21 cellular contexts compared by ENCODE assay signal in the genomic region with DNA sequence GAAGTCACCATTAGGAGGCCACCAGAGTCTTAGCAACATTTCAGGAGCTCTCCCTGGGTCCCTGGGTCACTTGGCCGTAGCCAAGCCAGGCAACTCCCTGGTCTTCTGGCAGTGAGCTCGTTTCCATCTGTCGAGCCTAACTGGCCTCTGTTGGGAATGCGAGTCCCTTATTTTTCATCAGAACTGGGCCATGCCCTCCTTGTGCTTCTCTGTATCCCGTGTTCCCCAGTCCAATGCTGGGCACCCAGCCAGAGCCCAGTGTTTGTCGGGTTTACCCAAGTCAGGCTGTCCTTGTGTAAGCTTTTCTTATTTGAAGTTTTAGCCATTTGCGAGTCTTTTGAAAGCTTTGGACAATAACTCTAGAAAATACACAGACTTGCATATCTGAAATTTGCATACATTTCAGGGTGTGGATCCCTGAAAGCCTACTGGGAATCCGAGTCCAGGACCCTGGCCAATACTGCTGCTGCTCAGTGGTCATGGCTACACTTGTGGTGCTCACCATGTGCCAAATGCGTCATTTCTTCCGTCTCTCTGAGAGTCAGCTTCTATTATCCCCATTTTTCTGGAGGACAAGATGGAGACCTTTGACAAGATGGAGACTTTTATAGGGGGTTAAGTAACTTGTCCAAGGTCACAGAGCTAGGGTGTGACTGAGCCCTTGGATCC.
DNase-seq lines count a peak whose midpoint lies in the region; ATAC-seq and TF ChIP-seq lines count a peak whose summit lies in the region.
"Had no signal": no experiment of that assay in that cellular context is flagged by ENCODE, and none has a peak within 500 bp of the region (broad histone marks: within the 10 kb centered on the region; RNA-seq: fewer than 3 reads in every experiment).

No MANE protein-coding gene starts in this region.

- H3K4me3 ChIP-seq in IMR-90 (ENCODE audit: insufficient read depth, low read depth, low read length) = no peak overlapping the region
- H3K4me3 ChIP-seq in fibroblast of pulmonary artery (replicated peaks; ENCODE audit: low read depth, low read length) = no peak overlapping the region
- no peak overlapping the region for H3K4me3 ChIP-seq in spleen
- H3K4me3 ChIP-seq in colonic mucosa = no peak overlapping the region
- H3K4me3 ChIP-seq: gastrocnemius medialis, GM12878, mucosa of descending colon, neural progenitor cell, testis had no signal

- BruUV-seq in IMR-90 (replicated peaks; lab: Mats Ljungman, UMichigan) = no TSS peak

- H3K36me3 ChIP-seq in IMR-90 (ENCODE audit: control insufficient read depth, insufficient read depth, low read length) = peaks cover 15% of the 10 kb centered on the region
- peaks cover 0 to 28% (median 0%) of the 10 kb centered on the region in 6 donors for H3K36me3 ChIP-seq in spleen
- no peaks in the 10 kb centered on the region for H3K36me3 ChIP-seq in colonic mucosa
- H3K36me3 ChIP-seq: gastrocnemius medialis, neural progenitor cell had no signal

- 47% methylated on average over 3 of the region's 10 CpGs; no CpG with 5 or more reads in 1 of the 2 experiments for WGBS in IMR-90 (ENCODE audit: extremely low coverage in 2 of 2, insufficient read length in 1 of 2), 2 experiments
- WGBS in spleen, 5 donors = 81 to 91% (median 88%) methylated on average over 10 of the region's 10 CpGs

- peak overlapping the region; percentile 59 for H3K4ac ChIP-seq in IMR-90 (ENCODE audit: low read depth, low read length)

- H3K4me2 ChIP-seq in IMR-90 (ENCODE audit: low read depth, low read length) = no peak overlapping the region
- H3K4me2 ChIP-seq: neural progenitor cell had no signal

- H3K56ac ChIP-seq in IMR-90 (ENCODE audit: extremely low read depth, insufficient read depth, low read length) = no peak overlapping the region

- peak overlapping the region; percentile 24; the same call in 1 of the 2 replicates for H3K23ac ChIP-seq in IMR-90 (ENCODE audit: low read depth, low read length)

- TF ChIP-seq POLR2A in IMR-90 (IDR thresholded peaks at IDR 0.05; ENCODE audit: low read depth, low read length) (no peak), spleen (IDR thresholded peaks at IDR 0.05) (no peak)

- H4K8ac ChIP-seq in IMR-90 (ENCODE audit: low read depth in 2 of 2, low read length in 2 of 2) = 0 out of 4 replicates have a peak overlapping the region, but pooled peaks of 1 of the 2 experiments have one; percentile 2

- H2AFZ ChIP-seq in IMR-90 (replicated peaks; ENCODE audit: low read length, poor library complexity) = no peak overlapping the region
- H2AFZ ChIP-seq: neural progenitor cell had no signal

- no peak overlapping the region for H3K9ac ChIP-seq in IMR-90 (ENCODE audit: low read depth, low read length)
- H3K9ac ChIP-seq in colonic mucosa (ENCODE audit: low read depth in 2 of 2, low read length in 2 of 2) = no peak overlapping the region
- H3K9ac ChIP-seq: neural progenitor cell had no signal

- no peak overlapping the region for H4K5ac ChIP-seq in IMR-90 (ENCODE audit: low read depth, low read length)

- H4K20me1 ChIP-seq in IMR-90 (ENCODE audit: insufficient read depth, low read length) = peaks cover 41% of the 10 kb centered on the region

- no peak overlapping the region for H4K91ac ChIP-seq in IMR-90 (ENCODE audit: insufficient read depth, low read depth, low read length)

- ATAC-seq in IMR-90 (ENCODE audit: low read depth) = no peak
- ATAC-seq: gastrocnemius medialis, GM12878, left colon, mucosa of descending colon had no signal

- H3K9me1 ChIP-seq in IMR-90 (ENCODE audit: insufficient read depth, low read length) = peaks cover 38% of the 10 kb centered on the region

- H3K14ac ChIP-seq in IMR-90 (replicated peaks; ENCODE audit: low read depth, low read length) = no peak overlapping the region; the same call in 1 of the 2 replicates

- peaks cover 53% of the 10 kb centered on the region for H3K4me1 ChIP-seq in IMR-90 (ENCODE audit: control insufficient read depth, insufficient read depth, low read length)
- peaks cover 7 to 56% (median 38%) of the 10 kb centered on the region in 6 donors for H3K4me1 ChIP-seq in spleen
- peaks cover 5% of the 10 kb centered on the region for H3K4me1 ChIP-seq in colonic mucosa
- H3K4me1 ChIP-seq: neural progenitor cell had no signal

- CTCF ChIA-PET in IMR-90 (lab: Yijun Ruan, JAX) = interaction anchor here (0.6 to 1.6 kb wide), 2 partner anchors 50 to 326 kb away, joined by 3 to 4 read pairs; no protein-coding TSS in a partner anchor

- in situ Hi-C loops in IMR-90 (cut with MboI; ENCODE audit: low sequenced_read_pairs) = loop anchor here (5.0 to 25.0 kb wide), 2 partner anchors 52 to 788 kb away; partner anchors contain the start of genes IFT20 and TNFAIP1

- H2AK9ac ChIP-seq in IMR-90 (replicated peaks; ENCODE audit: low read depth, low read length, poor library complexity) = no peak overlapping the region

- H3K9me3 ChIP-seq in IMR-90 (ENCODE audit: control insufficient read depth, insufficient read depth, low read length) (no peaks in the 10 kb centered on the region), spleen (no peaks in the 10 kb centered on the region), colonic mucosa (no peaks in the 10 kb centered on the region)
- H3K9me3 ChIP-seq: gastrocnemius medialis, mucosa of descending colon, testis had no signal

- no peak overlapping the region for H2BK5ac ChIP-seq in IMR-90 (ENCODE audit: low read depth, low read length, poor library complexity, severe bottlenecking)

- H3K79me1 ChIP-seq in IMR-90 (ENCODE audit: low read depth in 1 of 2, low read length in 2 of 2) = peaks cover 51 to 86% of the 10 kb centered on the region in 2 experiments

- H2BK20ac ChIP-seq in IMR-90 (ENCODE audit: low read depth, low read length) = 0 out of 2 replicates have a peak overlapping the region, but pooled peaks have one; percentile 42

- POLR2A ChIA-PET in IMR-90 (lab: Charles Lee; ENCODE audit: unreplicated experiment) = no interaction called here

- H2BK120ac ChIP-seq in IMR-90 (ENCODE audit: low read depth, low read length) = peak overlapping the region; percentile 16; the same call in 1 of the 2 replicates

- 0 out of 3 replicates have a peak overlapping the region, but pooled peaks have one; percentile 44 for H2BK15ac ChIP-seq in IMR-90 (ENCODE audit: low read depth, low read length)

- H3K27ac ChIP-seq in IMR-90 (ENCODE audit: insufficient read depth, low read length) (no peak overlapping the region), layer of hippocampus (ENCODE audit: low read depth, low read length) (peak overlapping the region; percentile 4), spleen (no peak overlapping the region), colonic mucosa (no peak overlapping the region)
- H3K27ac ChIP-seq: gastrocnemius medialis, neural progenitor cell, testis had no signal

- H3K27me3 ChIP-seq in IMR-90 (ENCODE audit: control insufficient read depth, insufficient read depth, low read length) (no peaks in the 10 kb centered on the region), layer of hippocampus (ENCODE audit: control insufficient read depth, insufficient read depth, low read length) (no peaks in the 10 kb centered on the region), spleen (replicated peaks in 1 of 7) (no peaks in the 10 kb centered on the region), colonic mucosa (no peaks in the 10 kb centered on the region)
- H3K27me3 ChIP-seq: gastrocnemius medialis, neural progenitor cell, testis had no signal

- no peak overlapping the region for H3K18ac ChIP-seq in IMR-90 (ENCODE audit: low read depth, low read length)

- TF ChIP-seq RAD21 in IMR-90 (IDR thresholded peaks at IDR 0.05; ENCODE audit: low read length) = no peak

- no peak for DNase-seq in IMR-90
- peak; percentile 43 for DNase-seq in fibroblast of pulmonary artery (ENCODE audit: low read depth)
- DNase-seq in spleen = peak; percentile 52
- DNase-seq in NCI-H345 (lab: John Stamatoyannopoulos, UW) = no peak
- DNase-seq in colonic mucosa = no peak
- no peak for DNase-seq in stimulated activated CD4-positive, alpha-beta T cell treated with anti-CD3 and anti-CD28 coated beads, Interleukin-15, amount 100 ng/mL, for 24 hours
- DNase-seq in mucosa of gallbladder (ENCODE audit: low spot score) = no peak
- DNase-seq: activated CD4-positive, CD25-positive, alpha-beta regulatory T cell treated with anti-CD3 and anti-CD28 coated beads, Interleukin-2, amount 50 U/mL, for 72 hours; activated naive CD8-positive, alpha-beta T cell treated with anti-CD3 and anti-CD28 coated beads, Interleukin-2, amount 10 ng/mL, durations not matched to agents 7 days and 5 days; CD4-positive, CD25-positive, alpha-beta regulatory T cell; DMS53; gastrocnemius medialis; HFFc6; left colon; mucosa of descending colon; NCI-H1417 treated with DMSO at 0.1 percent for 48 hours; RPMI8226; testis had no signal

- H2AK5ac ChIP-seq in IMR-90 (ENCODE audit: low read depth, low read length) = peak overlapping the region; percentile 56

- dilution Hi-C loops in IMR-90 (cut with HindIII; ENCODE audit: low sequenced_read_pairs, unreplicated experiment) = no loop called here

- intact Hi-C loops in IMR-90 (cut with micrococcal nuclease) (no loop called here), spleen (cut with DNase I; ENCODE audit: low total_unique reads) (no loop called here), colonic mucosa (cut with DNase I) (no loop called here)

- no peak for TF ChIP-seq CTCF in IMR-90 (conservative IDR thresholded peaks at IDR 0.05; ENCODE audit: low read depth, low read length)
- no peak for TF ChIP-seq CTCF in fibroblast of pulmonary artery (IDR thresholded peaks at IDR 0.05; ENCODE audit: low read length, missing control alignments)
- TF ChIP-seq CTCF in spleen (IDR thresholded peaks at IDR 0.05 in 8 of 11, conservative IDR thresholded peaks at IDR 0.05 in 3 of 11) = no peak
- TF ChIP-seq CTCF in colonic mucosa (IDR thresholded peaks at IDR 0.05) = no peak

TF ChIP-seq in IMR-90, 13 proteins besides CTCF, POLR2A, EP300 and RAD21 (continues in another document):
- TF ChIP-seq ELK1 (IDR thresholded peaks at IDR 0.05; ENCODE audit: borderline replicate concordance, low read depth, low read length) = no peak
- TF ChIP-seq MAFK (IDR thresholded peaks at IDR 0.05; ENCODE audit: low read depth, low read length) = no peak
- no peak for TF ChIP-seq NFE2L2 (IDR thresholded peaks at IDR 0.05; ENCODE audit: low read depth, low read length)
- TF ChIP-seq MAZ (IDR thresholded peaks at IDR 0.05; ENCODE audit: borderline replicate concordance, low read depth, low read length) = no peak

Comparison
In these comparisons a context has a peak if more than half of its experiments do, and no peak if none do; other contexts are left out.
1. DNase-seq: peak in fibroblast of pulmonary artery (single experiment) and spleen (single experiment); none in IMR-90 (single experiment), NCI-H345 (single experiment), colonic mucosa (single experiment), stimulated activated CD4-positive, alpha-beta T cell treated with anti-CD3 and anti-CD28 coated beads, Interleukin-15, amount 100 ng/mL, for 24 hours (single experiment) and mucosa of gallbladder (single experiment).